In the genomic region with DNA sequence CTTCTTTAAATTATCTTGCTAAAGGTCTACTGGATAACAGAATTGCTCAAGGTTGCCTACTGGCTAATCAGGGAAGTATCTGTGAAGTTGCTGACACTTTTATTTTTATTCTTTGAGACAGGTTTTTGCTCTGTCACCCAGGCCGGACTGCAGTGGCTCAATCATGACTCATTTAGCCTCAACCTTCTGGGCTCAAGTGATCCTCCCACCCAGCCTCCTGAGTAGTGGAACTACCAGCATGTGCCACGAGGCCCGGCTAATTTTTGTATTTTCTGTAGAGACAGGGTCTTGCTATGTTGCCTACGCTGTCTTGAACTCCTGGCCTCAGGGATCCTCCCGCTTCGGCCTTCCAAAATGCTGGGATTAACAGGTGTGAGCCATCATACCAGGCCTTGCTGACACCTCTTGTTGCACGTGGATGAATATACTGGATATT, we compare ENCODE assay signal across 8 cellular contexts. TPM values are rescaled to one million over a fixed set of nuclear protein-coding genes. Genes with fewer than 3 reads are reported as not detected.
DNase-seq lines count a peak whose midpoint lies in the region; ATAC-seq and FAIRE-seq lines count a peak whose summit lies in the region.

No MANE protein-coding gene starts in this region.

- H3K4me1 Mint-ChIP-seq in effector memory CD8-positive, alpha-beta T cell (ENCODE audit: low read depth in 2 of 2) = peaks cover 60 to 74% of the 10 kb centered on the region in 2 donors

- peak overlapping the region; percentile 51 to 84 for H3K27ac Mint-ChIP-seq in effector memory CD8-positive, alpha-beta T cell

- DNase-seq in GM04504 (ENCODE audit: low read depth) = peak; percentile 8
- DNase-seq in NOMO-1 treated with dmso at 0.1 percent for 144 hours (lab: John Stamatoyannopoulos, UW; ENCODE audit: unreplicated experiment) = peak; percentile 83
- no peak for DNase-seq in effector memory CD8-positive, alpha-beta T cell
- peak; percentile 76 for DNase-seq in renal cortical epithelial cell (ENCODE audit: low read depth)
- no peak for DNase-seq in frontal cortex (ENCODE audit: low spot score in 2 of 2)

- H3K4me3 Mint-ChIP-seq in effector memory CD8-positive, alpha-beta T cell = peak overlapping the region; percentile 2 to 10

- no peaks in the 10 kb centered on the region for H3K9me3 Mint-ChIP-seq in effector memory CD8-positive, alpha-beta T cell

- no peaks in the 10 kb centered on the region for H3K27me3 Mint-ChIP-seq in effector memory CD8-positive, alpha-beta T cell

- peaks cover 13% of the 10 kb centered on the region for H3K36me3 Mint-ChIP-seq in effector memory CD8-positive, alpha-beta T cell (ENCODE audit: insufficient read depth)

- ATAC-seq in effector memory CD8-positive, alpha-beta T cell (replicated peaks) = peak; percentile 11
- ATAC-seq in HG03354 (IDR thresholded peaks at IDR 0.05; ENCODE audit: poor library complexity, severe bottlenecking, unreplicated experiment) = no peak
- ATAC-seq in HG03025 (IDR thresholded peaks at IDR 0.05; ENCODE audit: low FRiP score, unreplicated experiment) = no peak
- no peak for ATAC-seq in HG02852 (IDR thresholded peaks at IDR 0.05; ENCODE audit: unreplicated experiment)

- FAIRE-seq in frontal cortex (lab: Jason Lieb, UNC) = no peak

RNA-seq across cellular contexts. Expression of a gene that starts 43.1 kb away (rescaled TPM):
- total RNA-seq in renal cortical epithelial cell (47.1 and 232 TPM in 2 replicates), frontal cortex (64.8 TPM)

Comparison
In these comparisons a context has a peak if more than half of its experiments do, and no peak if none do; other contexts are left out.
1. DNase-seq: peak in GM04504 (single experiment), NOMO-1 treated with dmso at 0.1 percent for 144 hours (single experiment) and renal cortical epithelial cell (single experiment); none in effector memory CD8-positive, alpha-beta T cell (0 of 3) and frontal cortex (0 of 2).